13 cellular contexts compared by ENCODE assay signal in genomic region chr17:251531-251930, GRCh38.
"Had no signal": no experiment of that assay in that cellular context is flagged by ENCODE, and none has a peak within 500 bp of the region (broad histone marks: within the 10 kb centered on the region; RNA-seq: fewer than 3 reads in every experiment).

No MANE protein-coding gene starts in this region.

- ATAC-seq: naive thymus-derived CD4-positive, alpha-beta T cell; T-cell had no signal

- H3K27ac ChIP-seq: ascending aorta, coronary artery, SK-N-MC, thyroid gland, VCaP had no signal

- H3K27me3 ChIP-seq: ascending aorta, thyroid gland had no signal

- H3K4me1 ChIP-seq: ascending aorta had no signal

- DNase-seq: activated CD4-positive, alpha-beta T cell treated with anti-CD3 and anti-CD28 coated beads, Interleukin-2, amount 10 ng/mL, durations not matched to agents 24 days and 14 days; activated gamma-delta T cell; effector CD8-positive, alpha-beta T cell; foreskin melanocyte; midbrain; T-cell; T1000 had no signal

- H3K9me3 ChIP-seq: ascending aorta, thyroid gland had no signal

- H3K4me3 ChIP-seq: ascending aorta, coronary artery, SK-N-MC, thyroid gland had no signal

- H3K36me3 ChIP-seq: ascending aorta, thyroid gland had no signal
